ENCODE assay signal across 8 cellular contexts in the genomic region with DNA sequence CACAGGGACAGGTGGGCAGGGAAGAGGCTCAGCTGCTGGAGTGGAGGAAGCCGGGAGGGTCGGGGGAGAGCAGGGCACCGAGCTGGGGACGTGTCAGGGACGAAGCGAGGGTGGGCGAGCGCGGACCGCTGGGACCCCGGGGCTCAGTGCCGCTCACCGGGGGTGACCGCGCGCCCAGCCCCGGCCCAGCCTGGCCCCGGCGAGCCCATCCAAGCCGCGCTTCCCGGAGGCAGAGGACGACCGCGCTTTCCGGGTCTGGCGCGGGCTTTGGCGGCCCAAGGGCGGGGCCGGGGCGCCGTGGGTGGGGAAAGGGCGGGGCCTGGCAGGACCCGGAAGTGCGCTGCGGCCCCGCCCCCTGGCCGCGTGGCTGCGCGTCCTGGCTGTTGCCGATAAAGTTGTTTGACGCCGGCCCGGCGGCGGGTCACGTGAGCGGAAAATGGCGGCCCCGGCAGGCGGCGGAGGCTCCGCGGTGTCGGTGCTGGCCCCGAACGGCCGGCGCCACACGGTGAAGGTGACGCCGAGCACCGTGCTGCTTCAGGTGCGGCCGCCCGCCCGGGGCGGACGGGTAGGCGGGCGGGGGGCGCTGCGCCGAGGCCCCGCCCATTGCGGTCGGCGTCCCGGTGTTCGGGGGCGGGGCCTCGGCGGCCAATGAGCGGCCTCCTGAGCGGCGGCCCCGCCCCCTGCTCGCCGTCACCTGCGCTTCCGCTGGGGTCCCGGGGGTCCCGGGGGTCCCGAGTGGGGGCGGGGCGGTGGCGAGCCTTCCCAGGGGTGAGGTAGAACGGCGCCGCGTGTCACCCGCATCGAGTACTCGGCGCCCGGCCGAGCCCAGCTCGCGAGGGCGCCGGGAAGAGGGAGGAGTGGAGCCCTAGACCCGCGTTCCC. TPM values are rescaled to one million over a fixed set of nuclear protein-coding genes. Genes with fewer than 3 reads are reported as not detected.
DNase-seq lines count a peak whose midpoint lies in the region; ATAC-seq and TF ChIP-seq lines count a peak whose summit lies in the region.

A gene with protein sequence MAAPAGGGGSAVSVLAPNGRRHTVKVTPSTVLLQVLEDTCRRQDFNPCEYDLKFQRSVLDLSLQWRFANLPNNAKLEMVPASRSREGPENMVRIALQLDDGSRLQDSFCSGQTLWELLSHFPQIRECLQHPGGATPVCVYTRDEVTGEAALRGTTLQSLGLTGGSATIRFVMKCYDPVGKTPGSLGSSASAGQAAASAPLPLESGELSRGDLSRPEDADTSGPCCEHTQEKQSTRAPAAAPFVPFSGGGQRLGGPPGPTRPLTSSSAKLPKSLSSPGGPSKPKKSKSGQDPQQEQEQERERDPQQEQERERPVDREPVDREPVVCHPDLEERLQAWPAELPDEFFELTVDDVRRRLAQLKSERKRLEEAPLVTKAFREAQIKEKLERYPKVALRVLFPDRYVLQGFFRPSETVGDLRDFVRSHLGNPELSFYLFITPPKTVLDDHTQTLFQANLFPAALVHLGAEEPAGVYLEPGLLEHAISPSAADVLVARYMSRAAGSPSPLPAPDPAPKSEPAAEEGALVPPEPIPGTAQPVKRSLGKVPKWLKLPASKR (plus strand): TSS at position 419 of the 881 bp plus-strand sequence. CDS start 18 bp downstream, at position 437.

- H3K79me2 ChIP-seq in PC-3 (ENCODE audit: low read length) = peaks cover 15% of the 10 kb centered on the region

- H3K27me3 ChIP-seq in HUES6 (ENCODE audit: control insufficient read depth, insufficient read depth, low read length) (peaks cover 13% of the 10 kb centered on the region), PC-3 (ENCODE audit: low read length) (no peaks in the 10 kb centered on the region), esophagus (ENCODE audit: control insufficient read depth in 1 of 2, insufficient read depth in 2 of 2, low read length in 2 of 2) (no peaks in the 10 kb centered on the region), muscle layer of colon (ENCODE audit: control insufficient read depth in 1 of 2, insufficient read depth in 2 of 2, low read length in 2 of 2) (no peaks in the 10 kb centered on the region)

- H4K20me1 ChIP-seq in PC-3 (ENCODE audit: low read length) = no peaks in the 10 kb centered on the region

- H3K4me2 ChIP-seq in PC-3 (ENCODE audit: low read length) = peak within 1 kb of the TSS; percentile 96

- peak within 1 kb of the TSS; percentile 72 for H3K4me3 ChIP-seq in HUES6 (ENCODE audit: low read depth, low read length)
- H3K4me3 ChIP-seq in PC-3 (ENCODE audit: low read length) = peak within 1 kb of the TSS; percentile 97
- peak within 1 kb of the TSS; percentile 59 to 82 for H3K4me3 ChIP-seq in esophagus (ENCODE audit: low read depth in 1 of 2, low read length in 2 of 2)
- peak within 1 kb of the TSS; percentile 81 to 92 for H3K4me3 ChIP-seq in muscle layer of colon (ENCODE audit: low read depth in 1 of 2, low read length in 2 of 2)

- peak; percentile 87 for ATAC-seq in GM21423 (IDR thresholded peaks at IDR 0.05; ENCODE audit: unreplicated experiment)
- ATAC-seq in PC-3 = peak; percentile 84

- H3K9ac ChIP-seq in HUES6 (ENCODE audit: low read length) (peak within 1 kb of the TSS; percentile 95), PC-3 (ENCODE audit: low read length) (peak within 1 kb of the TSS; percentile 86), muscle layer of colon (ENCODE audit: low read length) (peak within 1 kb of the TSS; percentile 89)

- H2AFZ ChIP-seq in PC-3 (ENCODE audit: low read length) = peak within 1 kb of the TSS; percentile 96

- H3K9me2 ChIP-seq in PC-3 (replicated peaks; ENCODE audit: low read length) = no peaks in the 10 kb centered on the region

- CTCF ChIA-PET in PC-3 (lab: Charles Lee) = no interaction called here

- POLR2A ChIA-PET in PC-3 (lab: Charles Lee; ENCODE audit: unreplicated experiment) = no interaction called here

- peak; percentile 100 for DNase-seq in D341Med (ENCODE audit: low spot score)
- peak; percentile 92 for DNase-seq in PC-3
- DNase-seq in activated T-cell treated with anti-CD3 and anti-CD28 coated beads, Interleukin-2, amount 50 U/mL, for 1 hour = peak; percentile 92
- DNase-seq in stimulated activated CD8-positive, alpha-beta memory T cell treated with anti-CD3 and anti-CD28 coated beads, Interleukin-4, amount 100 ng/mL, for 48 hours = peak; percentile 93

- no peak for TF ChIP-seq CTCF in PC-3 (conservative IDR thresholded peaks at IDR 0.05; ENCODE audit: low read depth, low read length)

- peaks cover 7% of the 10 kb centered on the region; the same call in 1 of the 2 replicates for H3K4me1 ChIP-seq in HUES6 (ENCODE audit: control insufficient read depth, insufficient read depth, low read length)
- peaks cover 13% of the 10 kb centered on the region for H3K4me1 ChIP-seq in PC-3 (ENCODE audit: insufficient read depth, low read length)
- peaks cover 3 to 14% of the 10 kb centered on the region in 2 donors for H3K4me1 ChIP-seq in esophagus (ENCODE audit: control insufficient read depth in 2 of 2, insufficient read depth in 2 of 2, low read length in 1 of 2)
- H3K4me1 ChIP-seq in muscle layer of colon (ENCODE audit: insufficient read depth, low read length) = peaks cover 8% of the 10 kb centered on the region

- peaks cover 11% of the 10 kb centered on the region for H3K36me3 ChIP-seq in HUES6 (ENCODE audit: control insufficient read depth, insufficient read depth, low read length)
- H3K36me3 ChIP-seq in PC-3 (ENCODE audit: low read depth, low read length) = no peaks in the 10 kb centered on the region
- H3K36me3 ChIP-seq in esophagus (ENCODE audit: control insufficient read depth in 2 of 2, insufficient read depth in 2 of 2, low read length in 1 of 2) = no peaks in the 10 kb centered on the region
- H3K36me3 ChIP-seq in muscle layer of colon (ENCODE audit: insufficient read depth, low read length) = peaks cover 6% of the 10 kb centered on the region

- WGBS in esophagus, 2 donors = 1% methylated on average over 50 to 115 of the region's 115 CpGs

- no TSS peak for BruUV-seq in PC-3 (replicated peaks; lab: Mats Ljungman, UMichigan)

- H3F3A ChIP-seq in PC-3 (ENCODE audit: low read length, unreplicated experiment) = no peaks in the 10 kb centered on the region

- H3K9me3 ChIP-seq in HUES6 (ENCODE audit: control insufficient read depth, insufficient read depth, low read depth, low read length) (peaks cover 11% of the 10 kb centered on the region; the same call in 1 of the 2 replicates), PC-3 (ENCODE audit: low read length) (peaks cover 4% of the 10 kb centered on the region; the same call in 1 of the 2 replicates), esophagus (ENCODE audit: control insufficient read depth in 2 of 2, insufficient read depth in 1 of 2, low read depth in 1 of 2, low read length in 1 of 2) (no peaks in the 10 kb centered on the region), muscle layer of colon (ENCODE audit: low read length) (no peaks in the 10 kb centered on the region)

- H3K27ac ChIP-seq in HUES6 (ENCODE audit: low read depth, low read length) = peak within 1 kb of the TSS; percentile 96; the same call in 1 of the 2 replicates
- peak within 1 kb of the TSS; percentile 69 for H3K27ac ChIP-seq in PC-3 (ENCODE audit: low read length)
- peak within 1 kb of the TSS; percentile 86 to 88 for H3K27ac ChIP-seq in esophagus (ENCODE audit: low read depth in 2 of 2, low read length in 1 of 2)
- H3K27ac ChIP-seq in muscle layer of colon (ENCODE audit: low read depth, low read length) = peak within 1 kb of the TSS; percentile 90

- intact Hi-C loops in PC-3 (cut with micrococcal nuclease) = no loop called here

RNA-seq across cellular contexts. Expression of the gene that starts here (rescaled TPM):
- total RNA-seq in PC-3 (2014; rRNA removed) = 31.5 and 48.2 TPM in 2 replicates
- 10 to 100 TPM; 19.1 to 29.8 TPM for polyA plus RNA-seq in esophagus

Comparison
In these comparisons a context has a peak if more than half of its experiments do, and no peak if none do; other contexts are left out.
1. Peak in every context shown above with its lines: DNase-seq, ATAC-seq, H3K4me3 ChIP-seq and H3K27ac ChIP-seq.